10 cellular contexts compared by ENCODE assay signal in genomic region chr1:183159960-183160359, GRCh38. TPM values are rescaled to one million over a fixed set of nuclear protein-coding genes. Genes with fewer than 3 reads are reported as not detected.
DNase-seq lines count a peak whose midpoint lies in the region; ATAC-seq, FAIRE-seq and TF ChIP-seq lines count a peak whose summit lies in the region.
"Had no signal": no experiment of that assay in that cellular context is flagged by ENCODE, and none has a peak within 500 bp of the region (broad histone marks: within the 10 kb centered on the region; RNA-seq: fewer than 3 reads in every experiment).

No MANE protein-coding gene starts in this region.

- H4K20me1 ChIP-seq in astrocyte (ENCODE audit: insufficient read depth, low read length): no peaks in the 10 kb centered on the region
- H4K20me1 ChIP-seq: BLaER1 treated with 17β-estradiol and CSF1 and Interleukin-3, amounts not matched to agents 10 nM and 100 nM had no signal

- ATAC-seq in lower lobe of right lung: peak; percentile 98
- ATAC-seq in GM21515 (IDR thresholded peaks at IDR 0.05; ENCODE audit: unreplicated experiment): no peak
- ATAC-seq in naive thymus-derived CD4-positive, alpha-beta T cell: no peak

- DNase-seq in COLO668 (lab: John Stamatoyannopoulos, UW; ENCODE audit: unreplicated experiment) (peak; percentile 75), LNCaP clone FGC (ENCODE audit: low read depth) (peak; percentile 97), astrocyte (ENCODE audit: low read depth) (peak; percentile 80), lower lobe of right lung (peak; percentile 84), frontal cortex (ENCODE audit: low spot score in 2 of 2) (no peak)
- DNase-seq in stimulated activated CD8-positive, alpha-beta memory T cell treated with anti-CD3 and anti-CD28 coated beads, Interleukin-4, amount 100 ng/mL, for 48 hours: no peak
- DNase-seq in naive thymus-derived CD4-positive, alpha-beta T cell: no peak
- DNase-seq: left cardiac atrium had no signal

- H3K36me3 ChIP-seq in astrocyte (ENCODE audit: insufficient read depth, low read length) (no peaks in the 10 kb centered on the region), lower lobe of right lung (no peaks in the 10 kb centered on the region)
- no peaks in the 10 kb centered on the region for H3K36me3 ChIP-seq in naive thymus-derived CD4-positive, alpha-beta T cell (ENCODE audit: control insufficient read depth in 2 of 3, insufficient read depth in 3 of 3, low read length in 3 of 3)
- H3K36me3 ChIP-seq: BLaER1 treated with 17β-estradiol and CSF1 and Interleukin-3, amounts not matched to agents 10 nM and 100 nM had no signal

- H3K4me1 Mint-ChIP-seq in astrocyte (ENCODE audit: low read depth, unreplicated experiment): peaks cover 8% of the 10 kb centered on the region
- H3K4me1 Mint-ChIP-seq in naive thymus-derived CD4-positive, alpha-beta T cell: no peaks in the 10 kb centered on the region

- H3K27me3 ChIP-seq in astrocyte (ENCODE audit: insufficient read depth, low read length): no peaks in the 10 kb centered on the region
- no peaks in the 10 kb centered on the region for H3K27me3 ChIP-seq in lower lobe of right lung (ENCODE audit: low read depth)
- no peaks in the 10 kb centered on the region for H3K27me3 ChIP-seq in naive thymus-derived CD4-positive, alpha-beta T cell (ENCODE audit: control insufficient read depth in 2 of 2, insufficient read depth in 2 of 2, low read length in 2 of 2)
- H3K27me3 ChIP-seq: BLaER1 treated with 17β-estradiol and CSF1 and Interleukin-3, amounts not matched to agents 10 nM and 100 nM had no signal

- H3K4me1 ChIP-seq in astrocyte (ENCODE audit: insufficient read depth, low read length): peaks cover 23% of the 10 kb centered on the region
- H3K4me1 ChIP-seq in lower lobe of right lung: no peaks in the 10 kb centered on the region
- H3K4me1 ChIP-seq in naive thymus-derived CD4-positive, alpha-beta T cell (ENCODE audit: control insufficient read depth in 2 of 2, insufficient read depth in 2 of 2, low read length in 2 of 2): no peaks in the 10 kb centered on the region

- no peak overlapping the region for H3K9ac ChIP-seq in astrocyte (ENCODE audit: low read length)
- H3K9ac ChIP-seq: BLaER1 treated with 17β-estradiol and CSF1 and Interleukin-3, amounts not matched to agents 10 nM and 100 nM had no signal

- no peak overlapping the region for H3K4me2 ChIP-seq in astrocyte (ENCODE audit: low read length)
- H3K4me2 ChIP-seq: BLaER1 treated with 17β-estradiol and CSF1 and Interleukin-3, amounts not matched to agents 10 nM and 100 nM had no signal

- H3K79me2 ChIP-seq in astrocyte (ENCODE audit: insufficient read depth, low read length): no peaks in the 10 kb centered on the region

- H3K36me3 Mint-ChIP-seq in astrocyte (ENCODE audit: low read depth, unreplicated experiment): peaks cover 2% of the 10 kb centered on the region
- H3K36me3 Mint-ChIP-seq in naive thymus-derived CD4-positive, alpha-beta T cell: no peaks in the 10 kb centered on the region

- H2AFZ ChIP-seq in astrocyte (ENCODE audit: low read depth, low read length): peak overlapping the region; percentile 21

- POLR2A ChIA-PET in naive thymus-derived CD4-positive, alpha-beta T cell (lab: Charles Lee): no interaction called here

- H3K27ac ChIP-seq in astrocyte (ENCODE audit: low read depth, low read length) (no peak overlapping the region), lower lobe of right lung (no peak overlapping the region)
- H3K27ac ChIP-seq in naive thymus-derived CD4-positive, alpha-beta T cell (ENCODE audit: low read depth, low read length): no peak overlapping the region
- H3K27ac ChIP-seq: BLaER1 treated with 17β-estradiol and CSF1 and Interleukin-3, amounts not matched to agents 10 nM and 100 nM had no signal

- H3K9me3 ChIP-seq in astrocyte (ENCODE audit: insufficient read depth, low read depth, low read length) (no peaks in the 10 kb centered on the region), lower lobe of right lung (no peaks in the 10 kb centered on the region)
- H3K9me3 ChIP-seq in naive thymus-derived CD4-positive, alpha-beta T cell (ENCODE audit: control insufficient read depth in 2 of 3, low read length in 3 of 3): no peaks in the 10 kb centered on the region

- H3K9me3 Mint-ChIP-seq in astrocyte (ENCODE audit: unreplicated experiment): no peaks in the 10 kb centered on the region
- H3K9me3 Mint-ChIP-seq in naive thymus-derived CD4-positive, alpha-beta T cell: no peaks in the 10 kb centered on the region

- H3K4me3 Mint-ChIP-seq in astrocyte (ENCODE audit: unreplicated experiment): no peak overlapping the region
- H3K4me3 Mint-ChIP-seq in naive thymus-derived CD4-positive, alpha-beta T cell: no peak overlapping the region

- FAIRE-seq in astrocyte (lab: Jason Lieb, UNC) (no peak), frontal cortex (lab: Jason Lieb, UNC) (no peak)

- TF ChIP-seq CTCF in LNCaP clone FGC (IDR thresholded peaks at IDR 0.05; ENCODE audit: control insufficient read depth, extremely low read depth, insufficient read depth) (no peak), astrocyte (IDR thresholded peaks at IDR 0.05; ENCODE audit: insufficient read depth, low read depth, low read length) (no peak), lower lobe of right lung (IDR thresholded peaks at IDR 0.05) (no peak)

- no peaks in the 10 kb centered on the region for H3K27me3 Mint-ChIP-seq in astrocyte (ENCODE audit: low read depth, unreplicated experiment)
- H3K27me3 Mint-ChIP-seq in naive thymus-derived CD4-positive, alpha-beta T cell: peaks cover 0 to 6% (median 0%) of the 10 kb centered on the region in 5 donors

- H3K27ac Mint-ChIP-seq in astrocyte (ENCODE audit: unreplicated experiment): no peak overlapping the region
- no peak overlapping the region for H3K27ac Mint-ChIP-seq in naive thymus-derived CD4-positive, alpha-beta T cell

- CTCF ChIA-PET in naive thymus-derived CD4-positive, alpha-beta T cell (lab: Charles Lee): no interaction called here

- intact Hi-C loops in lower lobe of right lung (cut with DNase I): no loop called here
- intact Hi-C loops in naive thymus-derived CD4-positive, alpha-beta T cell (cut with micrococcal nuclease): no loop called here

- no peak overlapping the region for H3K4me3 ChIP-seq in LNCaP clone FGC (ENCODE audit: low read depth, low read length)
- H3K4me3 ChIP-seq in astrocyte (ENCODE audit: insufficient read depth, low read depth, low read length): no peak overlapping the region
- no peak overlapping the region for H3K4me3 ChIP-seq in lower lobe of right lung
- H3K4me3 ChIP-seq in naive thymus-derived CD4-positive, alpha-beta T cell (ENCODE audit: low read length): no peak overlapping the region
- H3K4me3 ChIP-seq: BLaER1 treated with 17β-estradiol and CSF1 and Interleukin-3, amounts not matched to agents 10 nM and 100 nM had no signal

RNA-seq across cellular contexts. Expression of gene LAMC2, which starts 26.1 kb away (rescaled TPM):
- total RNA-seq in astrocyte (8.0 and 13.9 TPM in 2 replicates), lower lobe of right lung (24.9 TPM), frontal cortex (2.0 TPM)
- under 1 TPM in 1 of 5 experiments, not detected in 4; 0.51 TPM for total RNA-seq in naive thymus-derived CD4-positive, alpha-beta T cell
- polyA plus RNA-seq in naive thymus-derived CD4-positive, alpha-beta T cell: not detected

Comparison
In these comparisons a context has a peak if more than half of its experiments do, and no peak if none do; other contexts are left out.
1. DNase-seq: peak in COLO668 (single experiment), LNCaP clone FGC (single experiment), astrocyte (single experiment) and lower lobe of right lung (single experiment); none in frontal cortex (0 of 2), stimulated activated CD8-positive, alpha-beta memory T cell treated with anti-CD3 and anti-CD28 coated beads, Interleukin-4, amount 100 ng/mL, for 48 hours (single experiment) and naive thymus-derived CD4-positive, alpha-beta T cell (0 of 9).
2. ATAC-seq: peak in lower lobe of right lung (2 of 2); none in GM21515 (single experiment) and naive thymus-derived CD4-positive, alpha-beta T cell (single experiment).